1 cellular context compared by ENCODE assay signal in genomic region chr17:68349157-68349556, GRCh38.
TF ChIP-seq lines count a peak whose summit lies in the region.

No MANE protein-coding gene starts in this region.

TF ChIP-seq in HepG2, 621 proteins besides CTCF, POLR2A, EP300 and RAD21 (continued from another document and continues in another):
- TF ChIP-seq THAP11 (CRISPR knock-in tag; IDR thresholded peaks at IDR 0.05): 0 out of 2 replicates have a peak, but pooled peaks have one; percentile 9
- no peak for TF ChIP-seq ZMAT3 (CRISPR knock-in tag; conservative IDR thresholded peaks at IDR 0.05)
- TF ChIP-seq ATF2 (CRISPR knock-in tag; IDR thresholded peaks at IDR 0.05): no peak
- no peak for TF ChIP-seq FUBP1 (CRISPR knock-in tag; IDR thresholded peaks at IDR 0.05; ENCODE audit: borderline replicate concordance)
- TF ChIP-seq BRF2 (CRISPR knock-in tag; IDR thresholded peaks at IDR 0.05): no peak
- no peak for TF ChIP-seq PRDM4 (CRISPR knock-in tag; IDR thresholded peaks at IDR 0.05; ENCODE audit: borderline replicate concordance)
- TF ChIP-seq ZNF17 (CRISPR knock-in tag; IDR thresholded peaks at IDR 0.05): no peak
- no peak for TF ChIP-seq ZBTB8A (CRISPR knock-in tag; IDR thresholded peaks at IDR 0.05; ENCODE audit: borderline replicate concordance, low read depth)
- TF ChIP-seq ZNF224 (CRISPR knock-in tag; IDR thresholded peaks at IDR 0.05): no peak
- no peak for TF ChIP-seq ZBTB39 (CRISPR knock-in tag; IDR thresholded peaks at IDR 0.05)
- no peak for TF ChIP-seq ZNF30 (CRISPR knock-in tag; IDR thresholded peaks at IDR 0.05)
- TF ChIP-seq ZC3H4 (CRISPR knock-in tag; IDR thresholded peaks at IDR 0.05; ENCODE audit: borderline replicate concordance): no peak
- TF ChIP-seq ELF1 (CRISPR knock-in tag; IDR thresholded peaks at IDR 0.05): no peak
- no peak for TF ChIP-seq ZNF414 (CRISPR knock-in tag; IDR thresholded peaks at IDR 0.05)
- TF ChIP-seq FOXP4 (CRISPR knock-in tag; IDR thresholded peaks at IDR 0.05): peak; percentile 64
- TF ChIP-seq PHF20 (CRISPR knock-in tag; IDR thresholded peaks at IDR 0.05): no peak
- TF ChIP-seq FOXJ3 (CRISPR knock-in tag; IDR thresholded peaks at IDR 0.05; ENCODE audit: borderline replicate concordance): no peak; the same call in 1 of the 2 replicates
- TF ChIP-seq SMC3 (IDR thresholded peaks at IDR 0.05; ENCODE audit: low read length): no peak
- no peak for TF ChIP-seq TCF7L2 (IDR thresholded peaks at IDR 0.05; ENCODE audit: low read depth, low read length)
- TF ChIP-seq ZFP36 (IDR thresholded peaks at IDR 0.05; ENCODE audit: borderline replicate concordance, low read depth, low read length, partially characterized antibody): no peak
- peak; percentile 43; the same call in 1 of the 2 replicates for TF ChIP-seq TFE3 (CRISPR knock-in tag; IDR thresholded peaks at IDR 0.05)
- TF ChIP-seq MATR3 (CRISPR knock-in tag; IDR thresholded peaks at IDR 0.05): no peak
- TF ChIP-seq ZBTB33 (CRISPR knock-in tag; IDR thresholded peaks at IDR 0.05): peak; percentile 53
- TF ChIP-seq ZMYM3 (CRISPR knock-in tag; IDR thresholded peaks at IDR 0.05): no peak
- peak; percentile 47; the same call in 1 of the 2 replicates for TF ChIP-seq RCOR2 (CRISPR knock-in tag; IDR thresholded peaks at IDR 0.05)
- no peak for TF ChIP-seq ZBTB43 (CRISPR knock-in tag; conservative IDR thresholded peaks at IDR 0.05)
- no peak for TF ChIP-seq ZNF501 (CRISPR knock-in tag; IDR thresholded peaks at IDR 0.05)
- TF ChIP-seq ZUFSP (CRISPR knock-in tag; IDR thresholded peaks at IDR 0.05; ENCODE audit: borderline replicate concordance): no peak
- no peak for TF ChIP-seq ZNF20 (CRISPR knock-in tag; IDR thresholded peaks at IDR 0.05)
- TF ChIP-seq MTF1 (CRISPR knock-in tag; IDR thresholded peaks at IDR 0.05): no peak
- no peak for TF ChIP-seq GLI4 (CRISPR knock-in tag; IDR thresholded peaks at IDR 0.05; ENCODE audit: borderline replicate concordance)
- no peak for TF ChIP-seq SP2 (CRISPR knock-in tag; IDR thresholded peaks at IDR 0.05)
- no peak for TF ChIP-seq HNRNPUL1 (IDR thresholded peaks at IDR 0.05; ENCODE audit: low read depth, low read length)
- no peak for TF ChIP-seq SSRP1 (CRISPR knock-in tag; IDR thresholded peaks at IDR 0.05)
- no peak for TF ChIP-seq ZMYM4 (CRISPR knock-in tag; IDR thresholded peaks at IDR 0.05)
- no peak for TF ChIP-seq NFATC3 (CRISPR knock-in tag; IDR thresholded peaks at IDR 0.05)
- TF ChIP-seq CBX2 (IDR thresholded peaks at IDR 0.05; ENCODE audit: low read depth, low read length): no peak
- TF ChIP-seq CBX2 (CRISPR knock-in tag; IDR thresholded peaks at IDR 0.05; ENCODE audit: low read depth): no peak
- no peak for TF ChIP-seq JUND (CRISPR knock-in tag; IDR thresholded peaks at IDR 0.05)
- no peak for TF ChIP-seq HCFC1 (IDR thresholded peaks at IDR 0.05; ENCODE audit: low read depth, low read length)
- TF ChIP-seq TEF (CRISPR knock-in tag; IDR thresholded peaks at IDR 0.05): no peak
- TF ChIP-seq RXRB (CRISPR knock-in tag; IDR thresholded peaks at IDR 0.05; ENCODE audit: borderline replicate concordance): peak; percentile 73
- no peak for TF ChIP-seq ZNF841 (CRISPR knock-in tag; IDR thresholded peaks at IDR 0.05; ENCODE audit: borderline replicate concordance)
- TF ChIP-seq ZNF260 (CRISPR knock-in tag; IDR thresholded peaks at IDR 0.05; ENCODE audit: borderline replicate concordance, low read depth): no peak
- no peak for TF ChIP-seq CBFB (CRISPR knock-in tag; IDR thresholded peaks at IDR 0.05)
